12 cellular contexts compared by ENCODE assay signal in genomic region chr18:49020621-49021021, GRCh38.
DNase-seq lines count a peak whose midpoint lies in the region; ATAC-seq and TF ChIP-seq lines count a peak whose summit lies in the region.
"Had no signal": no experiment of that assay in that cellular context is flagged by ENCODE, and none has a peak within 500 bp of the region (broad histone marks: within the 10 kb centered on the region; RNA-seq: fewer than 3 reads in every experiment).

No MANE protein-coding gene starts in this region.

- H3K4me1 Mint-ChIP-seq in activated CD8-positive, alpha-beta memory T cell treated with anti-CD3 and anti-CD28 coated beads, Interleukin-2, amount 10 ng/mL, durations not matched to agents 7 days and 5 days = peaks cover 13% of the 10 kb centered on the region

- H3K27me3 ChIP-seq in heart right ventricle = no peaks in the 10 kb centered on the region
- H3K27me3 ChIP-seq: adrenal gland had no signal

- H3K27ac Mint-ChIP-seq in activated CD8-positive, alpha-beta memory T cell treated with anti-CD3 and anti-CD28 coated beads, Interleukin-2, amount 10 ng/mL, durations not matched to agents 7 days and 5 days = no peak overlapping the region

- 92 to 93% methylated on average over 13 of the region's 13 CpGs for WGBS in heart right ventricle, 2 donors

- no peak overlapping the region for H3K4me3 Mint-ChIP-seq in activated CD8-positive, alpha-beta memory T cell treated with anti-CD3 and anti-CD28 coated beads, Interleukin-2, amount 10 ng/mL, durations not matched to agents 7 days and 5 days

- H3K27me3 Mint-ChIP-seq in activated CD8-positive, alpha-beta memory T cell treated with anti-CD3 and anti-CD28 coated beads, Interleukin-2, amount 10 ng/mL, durations not matched to agents 7 days and 5 days = no peaks in the 10 kb centered on the region

- H3K36me3 Mint-ChIP-seq in activated CD8-positive, alpha-beta memory T cell treated with anti-CD3 and anti-CD28 coated beads, Interleukin-2, amount 10 ng/mL, durations not matched to agents 7 days and 5 days = no peaks in the 10 kb centered on the region

- intact Hi-C loops in left cardiac atrium (cut with DNase I) (no loop called here), heart right ventricle (cut with DNase I) (loop anchor here in 1 of 10 donors (10.0 kb wide), 1 partner anchor 64 kb away; no protein-coding TSS in a partner anchor)

- no peak for ATAC-seq in left cardiac atrium
- no peak for ATAC-seq in heart right ventricle
- ATAC-seq in activated CD8-positive, alpha-beta memory T cell treated with anti-CD3 and anti-CD28 coated beads, Interleukin-2, amount 10 ng/mL, durations not matched to agents 7 days and 5 days = no peak
- no peak for ATAC-seq in left lobe of liver
- no peak for ATAC-seq in GM21737 (IDR thresholded peaks at IDR 0.05; ENCODE audit: unreplicated experiment)
- no peak for ATAC-seq in HG03457 (IDR thresholded peaks at IDR 0.05; ENCODE audit: unreplicated experiment)
- ATAC-seq in GM21526 (IDR thresholded peaks at IDR 0.05; ENCODE audit: low FRiP score, unreplicated experiment) = no peak

- H3K4me3 ChIP-seq in heart right ventricle = no peak overlapping the region
- H3K4me3 ChIP-seq: adrenal gland, left ventricle myocardium inferior had no signal

- H3K4me1 ChIP-seq in heart right ventricle = peaks cover 0 to 10% (median 0%) of the 10 kb centered on the region in 9 donors

- CTCF ChIA-PET in activated CD8-positive, alpha-beta memory T cell treated with anti-CD3 and anti-CD28 coated beads, Interleukin-2, amount 10 ng/mL, durations not matched to agents 7 days and 5 days (lab: Charles Lee) = interaction anchor here (2.2 kb wide), 1 partner anchor 157 kb away, joined by 7 read pairs; no protein-coding TSS in a partner anchor

- H3K9me3 ChIP-seq in heart right ventricle = no peaks in the 10 kb centered on the region
- H3K9me3 ChIP-seq: adrenal gland, left ventricle myocardium inferior had no signal

- H3K36me3 ChIP-seq in heart right ventricle = no peaks in the 10 kb centered on the region
- H3K36me3 ChIP-seq: adrenal gland, left ventricle myocardium inferior had no signal

- H3K9me3 Mint-ChIP-seq in activated CD8-positive, alpha-beta memory T cell treated with anti-CD3 and anti-CD28 coated beads, Interleukin-2, amount 10 ng/mL, durations not matched to agents 7 days and 5 days (ENCODE audit: low read depth) = no peaks in the 10 kb centered on the region

- DNase-seq in left cardiac atrium (peak; percentile 14), heart right ventricle (no peak), left lobe of liver (ENCODE audit: low spot score) (peak; percentile 31), Kasumi-1 (lab: John Stamatoyannopoulos, UW) (no peak)
- peak; percentile 28 for DNase-seq in activated CD8-positive, alpha-beta memory T cell treated with anti-CD3 and anti-CD28 coated beads, Interleukin-2, amount 10 ng/mL, durations not matched to agents 7 days and 5 days
- DNase-seq: DMS79 treated with DMSO at 0.1 percent for 48 hours, left ventricle myocardium inferior, NCI-H446 had no signal

- TF ChIP-seq CTCF in heart right ventricle (IDR thresholded peaks at IDR 0.05) = no peak

- H3K27ac ChIP-seq in heart right ventricle = no peak overlapping the region
- H3K27ac ChIP-seq: adrenal gland, left ventricle myocardium inferior had no signal

Comparison
In these comparisons a context has a peak if more than half of its experiments do, and no peak if none do; other contexts are left out.
1. DNase-seq: peak in left cardiac atrium (single experiment), activated CD8-positive, alpha-beta memory T cell treated with anti-CD3 and anti-CD28 coated beads, Interleukin-2, amount 10 ng/mL, durations not matched to agents 7 days and 5 days (single experiment) and left lobe of liver (single experiment); none in heart right ventricle (0 of 2) and Kasumi-1 (0 of 2).